8 cellular contexts compared by ENCODE assay signal in the genomic region with DNA sequence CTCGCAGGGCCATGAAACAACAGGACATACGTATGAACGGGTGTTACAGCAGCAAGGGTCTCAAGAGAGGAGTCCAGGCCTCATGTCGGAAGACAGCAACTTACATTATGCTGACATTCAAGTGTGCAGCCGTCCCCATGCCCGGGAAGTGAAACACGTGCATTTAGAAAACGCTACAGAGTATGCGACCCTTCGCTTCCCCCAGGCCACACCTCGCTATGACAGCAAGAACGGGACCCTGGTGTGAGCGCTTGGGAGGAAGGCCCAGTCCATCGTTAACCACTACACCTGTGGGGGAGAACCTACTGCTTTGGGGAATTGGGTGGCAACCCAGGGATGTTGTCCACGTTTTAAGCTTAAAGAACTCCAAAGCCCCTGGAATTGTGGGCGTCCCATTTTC. TPM values are rescaled to one million over a fixed set of nuclear protein-coding genes. Genes with fewer than 3 reads are reported as not detected.
DNase-seq lines count a peak whose midpoint lies in the region; ATAC-seq and TF ChIP-seq lines count a peak whose summit lies in the region.

No MANE protein-coding gene starts in this region.

- peak overlapping the region; percentile 98 for H3K4me2 ChIP-seq in DOHH2 (ENCODE audit: low read length)

- H3K9me3 ChIP-seq in DOHH2 (ENCODE audit: control insufficient read depth, insufficient read depth, low read length) (no peaks in the 10 kb centered on the region), psoas muscle (no peaks in the 10 kb centered on the region)

- intact Hi-C loops in psoas muscle (cut with DNase I) = loop anchor here in 1 of 2 donors (5.0 kb wide), 2 partner anchors 49 to 161 kb away; partner anchors contain the start of genes CFAP68, FDXACB1, SDHD and TIMM8B
- intact Hi-C loops in head of caudate nucleus (cut with DNase I) = loop anchor here (5.0 kb wide), 1 partner anchor 49 kb away; the partner anchor contains the start of genes CFAP68 and FDXACB1

- WGBS in psoas muscle, 3 donors = 77 to 86% (median 81%) methylated on average over 16 of the region's 16 CpGs

- H3K79me2 ChIP-seq in DOHH2 (ENCODE audit: control insufficient read depth, low read length) = no peaks in the 10 kb centered on the region

- H3K27ac ChIP-seq in DOHH2 (ENCODE audit: low read depth, low read length) (peak overlapping the region; percentile 60; the same call in 1 of the 2 replicates), RWPE1 (peak overlapping the region; percentile 89), psoas muscle (peak overlapping the region; percentile 91)

- H3K4me1 ChIP-seq in DOHH2 (ENCODE audit: control insufficient read depth, low read length) (peaks cover 15% of the 10 kb centered on the region), psoas muscle (peaks cover 49% of the 10 kb centered on the region)

- H3K36me3 ChIP-seq in DOHH2 (ENCODE audit: control insufficient read depth, low read length) = no peaks in the 10 kb centered on the region
- no peaks in the 10 kb centered on the region for H3K36me3 ChIP-seq in psoas muscle (ENCODE audit: insufficient read depth in 1 of 2, low read depth in 1 of 2)

- H3K9me2 ChIP-seq in DOHH2 (replicated peaks; ENCODE audit: control insufficient read depth, low read length) = no peaks in the 10 kb centered on the region

- no peak for ATAC-seq in psoas muscle

- H4K20me1 ChIP-seq in DOHH2 (ENCODE audit: control insufficient read depth, insufficient read depth, low read depth, low read length) = no peaks in the 10 kb centered on the region

- DNase-seq in RWPE1 (ENCODE audit: low spot score) = no peak
- DNase-seq in epithelial cell of proximal tubule (ENCODE audit: low read depth) = no peak
- DNase-seq in psoas muscle = peak in 1 of 2 donors; percentile 55
- DNase-seq in head of caudate nucleus = no peak
- DNase-seq in NCI-H2171 treated with DMSO at 0.1 percent for 48 hours (lab: John Stamatoyannopoulos, UW) = no peak
- DNase-seq in effector CD4-positive, alpha-beta T cell = no peak
- DNase-seq in ecto neural progenitor cell (ENCODE audit: low spot score) = no peak

- 0 out of 2 replicates have a peak, but pooled peaks cover 2% of the 10 kb centered on the region for H3F3A ChIP-seq in DOHH2 (ENCODE audit: control insufficient read depth, insufficient read depth)

- H3K4me3 ChIP-seq in DOHH2 (ENCODE audit: low read length) (peak overlapping the region; percentile 83), epithelial cell of proximal tubule (ENCODE audit: low read depth, low read length) (peak overlapping the region; percentile 51), psoas muscle (peak overlapping the region; percentile 63)

- CTCF ChIA-PET in RWPE1 (lab: Yijun Ruan, JAX) = interaction anchor here (1.0 kb wide), 1 partner anchor 11 kb away, joined by 3 read pairs; no protein-coding TSS in a partner anchor

- TF ChIP-seq CTCF in DOHH2 (IDR thresholded peaks at IDR 0.05; ENCODE audit: low read depth, low read length, poor library complexity, severe bottlenecking) (no peak), RWPE1 (conservative IDR thresholded peaks at IDR 0.05; ENCODE audit: low read depth) (no peak), epithelial cell of proximal tubule (conservative IDR thresholded peaks at IDR 0.05; ENCODE audit: low read depth, low read length) (no peak), psoas muscle (IDR thresholded peaks at IDR 0.05) (no peak)

- POLR2A ChIA-PET in RWPE1 (lab: Yijun Ruan, JAX; ENCODE audit: low non-redundant PET) = interaction anchor here (1.0 kb wide), 1 partner anchor 52 kb away, joined by 3 read pairs; no protein-coding TSS in a partner anchor

- peaks cover under 1% of the 10 kb centered on the region; the same call in 1 of the 2 replicates for H3K27me3 ChIP-seq in DOHH2 (ENCODE audit: control insufficient read depth, low read length)
- no peaks in the 10 kb centered on the region for H3K27me3 ChIP-seq in psoas muscle (ENCODE audit: insufficient read depth in 3 of 3, low read length in 2 of 3)

RNA-seq across cellular contexts. Expression of gene C11orf52, which starts 7.2 kb away (rescaled TPM):
- total RNA-seq in epithelial cell of proximal tubule (4.0 and 5.0 TPM in 2 replicates), psoas muscle (10 to 100 TPM in 1 of 4 donors, 1 to 10 TPM in 3; 6.2 to 12.3 (median 8.3) TPM)
- 10 to 100 TPM in 1 of 3 donors, 1 to 10 TPM in 2; 1.0 to 24.5 (median 4.4) TPM for polyA plus RNA-seq in psoas muscle

RNA-seq across cellular contexts. Expression of gene DIXDC1, which starts 11.2 kb away (rescaled TPM):
- total RNA-seq in epithelial cell of proximal tubule = 6.8 and 7.7 TPM in 2 replicates
- total RNA-seq in psoas muscle = 10 to 100 TPM in 2 of 4 donors, 1 to 10 TPM in 2; 4.5 to 12.9 (median 9.6) TPM
- polyA plus RNA-seq in psoas muscle = 1 to 10 TPM; 1.4 to 4.9 (median 2.6) TPM

RNA-seq across cellular contexts. Expression of gene HSPB2, which starts 13.4 kb away (rescaled TPM):
- total RNA-seq in epithelial cell of proximal tubule (0.29 TPM in 1 of 2 replicates, not detected in the other), psoas muscle (10 to 100 TPM; 20.2 to 40.4 (median 27.2) TPM)
- 10 to 100 TPM; 23.6 to 55.5 (median 25.0) TPM for polyA plus RNA-seq in psoas muscle

RNA-seq across cellular contexts. Expression of gene CRYAB, which starts 14.4 kb away (rescaled TPM):
- total RNA-seq in epithelial cell of proximal tubule = 5.9 and 25.8 TPM in 2 replicates
- total RNA-seq in psoas muscle = over 10,000 TPM in 2 of 4 donors, 1,000 to 10,000 TPM in 2; 5,216 to 12,187 (median 10,501) TPM
- polyA plus RNA-seq in psoas muscle = over 10,000 TPM in 1 of 3 donors, 1,000 to 10,000 TPM in 2; 4,737 to 11,496 (median 9,489) TPM

RNA-seq across cellular contexts. Expression of gene CFAP68, which starts 46.6 kb away (rescaled TPM):
- total RNA-seq in epithelial cell of proximal tubule = 20.0 and 29.5 TPM in 2 replicates
- 10 to 100 TPM in 2 of 4 donors, 1 to 10 TPM in 2; 6.6 to 17.7 (median 11.8) TPM for total RNA-seq in psoas muscle
- 1 to 10 TPM; 4.4 to 7.6 (median 4.8) TPM for polyA plus RNA-seq in psoas muscle

Comparison
In these comparisons a context has a peak if more than half of its experiments do, and no peak if none do; other contexts are left out.
1. RNA of gene HSPB2, which starts 13.4 kb away (total RNA-seq): 20.2 to 40.4 TPM in psoas muscle; 0.29 TPM in epithelial cell of proximal tubule; every median in the first group is over 10 times any median in the second.
2. Peak in every context shown above with its lines, with median percentiles within 50 percentile points of each other: H3K27ac ChIP-seq and H3K4me3 ChIP-seq.